Comparison of ENCODE assay signal across 37 cellular contexts in the genomic region with DNA sequence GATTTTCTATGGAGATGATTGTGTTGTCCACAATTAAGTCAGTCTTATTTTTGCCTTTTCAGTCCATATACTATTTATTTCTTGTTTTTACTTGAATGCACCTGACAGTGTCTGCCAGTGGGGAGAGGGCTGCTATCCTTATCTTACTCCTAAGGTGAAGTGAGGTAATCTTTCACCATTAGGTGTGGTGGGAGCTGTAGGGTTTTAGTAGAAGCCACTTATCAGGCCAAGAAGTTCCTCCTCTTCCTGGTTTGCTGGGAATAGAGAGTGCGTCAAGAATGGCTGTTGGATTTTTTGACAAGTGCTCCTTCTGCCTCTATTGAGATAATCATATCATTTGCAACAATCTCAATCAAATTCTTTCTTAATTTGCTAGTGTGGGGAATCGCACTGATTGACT.
"Had no signal": no experiment of that assay in that cellular context is flagged by ENCODE, and none has a peak within 500 bp of the region (broad histone marks: within the 10 kb centered on the region; RNA-seq: fewer than 3 reads in every experiment).

No MANE protein-coding gene starts in this region.

- H3K27me3 Mint-ChIP-seq: activated naive CD4-positive, alpha-beta T cell treated with anti-CD3 and anti-CD28 coated beads, Interleukin-2, amount 10 ng/mL, durations not matched to agents 7 days and 5 days; activated naive CD4-positive, alpha-beta T cell treated with anti-CD3 and anti-CD28 coated beads, Interleukin-2, amount 50 U/mL, for 24 hours; activated naive CD8-positive, alpha-beta T cell; activated naive CD8-positive, alpha-beta T cell treated with anti-CD3 and anti-CD28 coated beads for 36 hours; activated naive CD8-positive, alpha-beta T cell treated with anti-CD3 and anti-CD28 coated beads, Interleukin-2, amount 10 ng/mL, durations not matched to agents 7 days and 5 days; activated naive CD8-positive, alpha-beta T cell treated with anti-CD3 and anti-CD28 coated beads, Interleukin-2, amount 50 U/mL, for 24 hours; activated T-cell treated with anti-CD3 and anti-CD28 coated beads, Interleukin-2, amount 50 U/mL, for 24 hours; activated T-helper 17 cell treated with anti-CD3 and anti-CD28 coated beads, Interleukin-2, amount 50 U/mL, for 72 hours; central memory CD8-positive, alpha-beta T cell had no signal

- H3K27ac ChIP-seq: ascending aorta, body of pancreas, brain microvascular endothelial cell, breast epithelium, cardiac muscle cell had no signal

- DNase-seq: activated effector memory CD4-positive, alpha-beta T cell treated with anti-CD3 and anti-CD28 coated beads, Interleukin-2, amount 50 U/mL, for 16 hours; activated effector memory CD4-positive, alpha-beta T cell treated with Interleukin-2 at 50 U/mL for 16 hours; activated gamma-delta T cell; activated gamma-delta T cell treated with Interleukin-2 at 50 U/mL for 16 hours; activated naive CD4-positive, alpha-beta T cell; activated naive CD4-positive, alpha-beta T cell treated with anti-CD3 and anti-CD28 coated beads, Interleukin-2, amount 10 ng/mL, durations not matched to agents 7 days and 5 days; activated naive CD4-positive, alpha-beta T cell treated with Interleukin-2 at 50 U/mL for 16 hours; activated naive CD8-positive, alpha-beta T cell treated with anti-CD3 and anti-CD28 coated beads for 36 hours; activated naive CD8-positive, alpha-beta T cell treated with anti-CD3 and anti-CD28 coated beads, Interleukin-2, amount 50 U/mL, for 24 hours; activated T-cell treated with anti-CD3 and anti-CD28 coated beads for 4 hours; activated T-cell treated with anti-CD3 and anti-CD28 coated beads, Interleukin-2, amount 50 U/mL, for 1 hour; activated T-cell treated with anti-CD3 and anti-CD28 coated beads, Interleukin-2, amount 50 U/mL, for 24 hours; activated T-cell treated with anti-CD3 and anti-CD28 coated beads, Interleukin-2, amount 50 U/mL, for 4 hours; activated T-cell treated with anti-CD3 and anti-CD28 coated beads, Interleukin-2, amount 50 U/mL, for 48 hours; activated T-cell treated with anti-CD3 and anti-CD28 coated beads, Interleukin-2, amount 50 U/mL, for 72 hours; amniotic stem cell; amygdala; anterior cingulate cortex; body of pancreas; brain microvascular endothelial cell; caudate nucleus; central memory CD4-positive, alpha-beta T cell; cerebellar nuclear complex had no signal

- H3K4me1 Mint-ChIP-seq: activated naive CD8-positive, alpha-beta T cell treated with anti-CD3 and anti-CD28 coated beads, Interleukin-2, amount 50 U/mL, for 24 hours; central memory CD8-positive, alpha-beta T cell had no signal

- H3K36me3 Mint-ChIP-seq: activated naive CD4-positive, alpha-beta T cell treated with anti-CD3 and anti-CD28 coated beads, Interleukin-2, amount 10 ng/mL, durations not matched to agents 7 days and 5 days; activated naive CD4-positive, alpha-beta T cell treated with anti-CD3 and anti-CD28 coated beads, Interleukin-2, amount 50 U/mL, for 72 hours; activated naive CD8-positive, alpha-beta T cell treated with anti-CD3 and anti-CD28 coated beads for 36 hours; activated naive CD8-positive, alpha-beta T cell treated with anti-CD3 and anti-CD28 coated beads, Interleukin-2, amount 10 ng/mL, durations not matched to agents 7 days and 5 days; brain had no signal

- H3K9me3 Mint-ChIP-seq: activated naive CD4-positive, alpha-beta T cell treated with anti-CD3 and anti-CD28 coated beads for 36 hours; activated naive CD4-positive, alpha-beta T cell treated with anti-CD3 and anti-CD28 coated beads, Interleukin-2, amount 10 ng/mL, durations not matched to agents 7 days and 5 days; activated naive CD4-positive, alpha-beta T cell treated with anti-CD3 and anti-CD28 coated beads, Interleukin-2, amount 50 U/mL, for 24 hours; activated naive CD4-positive, alpha-beta T cell treated with anti-CD3 and anti-CD28 coated beads, Interleukin-2, amount 50 U/mL, for 72 hours; activated naive CD8-positive, alpha-beta T cell treated with anti-CD3 and anti-CD28 coated beads, Interleukin-2, amount 10 ng/mL, durations not matched to agents 7 days and 5 days; activated naive CD8-positive, alpha-beta T cell treated with anti-CD3 and anti-CD28 coated beads, Interleukin-2, amount 50 U/mL, for 24 hours; activated T-cell treated with anti-CD3 and anti-CD28 coated beads, Interleukin-2, amount 50 U/mL, for 24 hours; activated T-cell treated with anti-CD3 and anti-CD28 coated beads, Interleukin-2, amount 50 U/mL, for 4 hours; activated T-cell treated with anti-CD3 and anti-CD28 coated beads, Interleukin-2, amount 50 U/mL, for 72 hours; activated T-helper 1 cell treated with anti-CD3 and anti-CD28 coated beads, Interleukin-12 subunit alpha, Interleukin-12 subunit beta, Interleukin-2, Interleukin-4 antibody, amounts not matched to agents 30 ng/mL and 10 ng/mL and 1 ng/mL, durations not matched to agents 14 hours and 24 hours and 36 hours; activated T-helper 17 cell treated with anti-CD3 and anti-CD28 coated beads, Interleukin-2, amount 50 U/mL, for 72 hours; activated T-helper 2 cell treated with anti-CD3 and anti-CD28 coated beads, Interferon-gamma antibody, Interleukin-2, Interleukin-4, amounts not matched to agents 10 μg/mL and 5 μg/mL and 100 μg/mL, durations not matched to agents 14 hours and 24 hours and 36 hours; central memory CD8-positive, alpha-beta T cell had no signal

- H3K4me1 ChIP-seq: ascending aorta, breast epithelium had no signal

- H3K4me3 Mint-ChIP-seq: activated naive CD4-positive, alpha-beta T cell treated with anti-CD3 and anti-CD28 coated beads for 36 hours; activated naive CD4-positive, alpha-beta T cell treated with anti-CD3 and anti-CD28 coated beads, Interleukin-2, amount 10 ng/mL, durations not matched to agents 7 days and 5 days; activated naive CD4-positive, alpha-beta T cell treated with anti-CD3 and anti-CD28 coated beads, Interleukin-2, amount 50 U/mL, for 24 hours; activated naive CD8-positive, alpha-beta T cell; activated naive CD8-positive, alpha-beta T cell treated with anti-CD3 and anti-CD28 coated beads for 36 hours; activated naive CD8-positive, alpha-beta T cell treated with anti-CD3 and anti-CD28 coated beads, Interleukin-2, amount 10 ng/mL, durations not matched to agents 7 days and 5 days; activated naive CD8-positive, alpha-beta T cell treated with anti-CD3 and anti-CD28 coated beads, Interleukin-2, amount 50 U/mL, for 24 hours; activated T-cell treated with anti-CD3 and anti-CD28 coated beads, Interleukin-2, amount 50 U/mL, for 24 hours; activated T-cell treated with anti-CD3 and anti-CD28 coated beads, Interleukin-2, amount 50 U/mL, for 4 hours; activated T-cell treated with anti-CD3 and anti-CD28 coated beads, Interleukin-2, amount 50 U/mL, for 72 hours; activated T-helper 1 cell treated with anti-CD3 and anti-CD28 coated beads, Interleukin-12 subunit alpha, Interleukin-12 subunit beta, Interleukin-2, Interleukin-4 antibody, amounts not matched to agents 30 ng/mL and 10 ng/mL and 1 ng/mL, durations not matched to agents 14 hours and 24 hours and 36 hours; activated T-helper 17 cell treated with anti-CD3 and anti-CD28 coated beads, Interleukin-2, amount 50 U/mL, for 72 hours; brain; central memory CD8-positive, alpha-beta T cell had no signal

- H3K27me3 ChIP-seq: adrenal gland, ascending aorta, body of pancreas, breast epithelium had no signal

- H3K27ac Mint-ChIP-seq: activated naive CD4-positive, alpha-beta T cell treated with anti-CD3 and anti-CD28 coated beads for 36 hours; activated naive CD4-positive, alpha-beta T cell treated with anti-CD3 and anti-CD28 coated beads, Interleukin-2, amount 10 ng/mL, durations not matched to agents 7 days and 5 days; activated naive CD4-positive, alpha-beta T cell treated with anti-CD3 and anti-CD28 coated beads, Interleukin-2, amount 50 U/mL, for 24 hours; activated naive CD8-positive, alpha-beta T cell; activated naive CD8-positive, alpha-beta T cell treated with anti-CD3 and anti-CD28 coated beads for 36 hours; activated naive CD8-positive, alpha-beta T cell treated with anti-CD3 and anti-CD28 coated beads, Interleukin-2, amount 10 ng/mL, durations not matched to agents 7 days and 5 days; activated T-cell treated with anti-CD3 and anti-CD28 coated beads, Interleukin-2, amount 50 U/mL, for 24 hours; activated T-cell treated with anti-CD3 and anti-CD28 coated beads, Interleukin-2, amount 50 U/mL, for 72 hours; activated T-helper 1 cell treated with anti-CD3 and anti-CD28 coated beads, Interleukin-12 subunit alpha, Interleukin-12 subunit beta, Interleukin-2, Interleukin-4 antibody, amounts not matched to agents 30 ng/mL and 10 ng/mL and 1 ng/mL, durations not matched to agents 14 hours and 24 hours and 36 hours; activated T-helper 17 cell treated with anti-CD3 and anti-CD28 coated beads, Interleukin-2, amount 50 U/mL, for 72 hours; activated T-helper 2 cell treated with anti-CD3 and anti-CD28 coated beads, Interferon-gamma antibody, Interleukin-2, Interleukin-4, amounts not matched to agents 10 μg/mL and 5 μg/mL and 100 μg/mL, durations not matched to agents 14 hours and 24 hours and 36 hours; brain had no signal

- ATAC-seq: activated naive CD8-positive, alpha-beta T cell treated with anti-CD3 and anti-CD28 coated beads, Interleukin-2, amount 50 U/mL, for 24 hours; activated T-cell treated with anti-CD3 and anti-CD28 coated beads, Interleukin-2, amount 50 U/mL, for 4 hours; activated T-cell treated with anti-CD3 and anti-CD28 coated beads, Interleukin-2, amount 50 U/mL, for 72 hours; activated T-helper 17 cell treated with anti-CD3 and anti-CD28 coated beads, Interleukin-2, amount 50 U/mL, for 72 hours; body of pancreas had no signal

- H3K9me3 ChIP-seq: adrenal gland, ascending aorta, body of pancreas, breast epithelium had no signal

- H3K4me3 ChIP-seq: adrenal gland, ascending aorta, body of pancreas, breast epithelium, cardiac muscle cell had no signal

- H3K36me3 ChIP-seq: adrenal gland, ascending aorta, brain microvascular endothelial cell, breast epithelium, cardiac muscle cell had no signal
